Comparison of ENCODE assay signal across 18 cellular contexts in genomic region chr3:128572013-128572412, GRCh38.
"Had no signal": no experiment of that assay in that cellular context is flagged by ENCODE, and none has a peak within 500 bp of the region (broad histone marks: within the 10 kb centered on the region; RNA-seq: fewer than 3 reads in every experiment).

No MANE protein-coding gene starts in this region.

- H3K4me3 ChIP-seq: adrenal gland, body of pancreas, esophagus muscularis mucosa, gastrocnemius medialis had no signal

- H3K27ac ChIP-seq: adrenal gland, body of pancreas, esophagus muscularis mucosa, foreskin keratinocyte, gastrocnemius medialis, WERI-Rb-1 had no signal

- H3K36me3 ChIP-seq: adrenal gland, esophagus muscularis mucosa, gastrocnemius medialis, WERI-Rb-1 had no signal

- DNase-seq: activated B cell treated with CpG ODN at 0.5 μM for 24 hours; activated CD4-positive, alpha-beta T cell treated with anti-CD3 and anti-CD28 coated beads, Interleukin-2, amount 50 U/mL, for 1 hour; activated effector memory CD4-positive, alpha-beta T cell treated with anti-CD3 and anti-CD28 coated beads, Interleukin-2, amount 50 U/mL, for 16 hours; activated T-cell treated with anti-CD3 and anti-CD28 coated beads, Interleukin-2, amount 50 U/mL, for 4 hours; adrenal gland; amygdala; aorta; body of pancreas; cortex of kidney; dermis blood vessel endothelial cell; effector CD4-positive, alpha-beta T cell; foreskin keratinocyte; gastrocnemius medialis; glutamatergic neuron; T-helper 17 cell; T1000 had no signal

- ATAC-seq: body of pancreas, gastrocnemius medialis had no signal

- H3K9me3 ChIP-seq: adrenal gland, body of pancreas, esophagus muscularis mucosa, gastrocnemius medialis had no signal

- H3K27me3 ChIP-seq: body of pancreas had no signal

- H3K4me1 ChIP-seq: adrenal gland, body of pancreas, foreskin keratinocyte, gastrocnemius medialis had no signal
